Comparison of ENCODE assay signal across 19 cellular contexts in the genomic region with DNA sequence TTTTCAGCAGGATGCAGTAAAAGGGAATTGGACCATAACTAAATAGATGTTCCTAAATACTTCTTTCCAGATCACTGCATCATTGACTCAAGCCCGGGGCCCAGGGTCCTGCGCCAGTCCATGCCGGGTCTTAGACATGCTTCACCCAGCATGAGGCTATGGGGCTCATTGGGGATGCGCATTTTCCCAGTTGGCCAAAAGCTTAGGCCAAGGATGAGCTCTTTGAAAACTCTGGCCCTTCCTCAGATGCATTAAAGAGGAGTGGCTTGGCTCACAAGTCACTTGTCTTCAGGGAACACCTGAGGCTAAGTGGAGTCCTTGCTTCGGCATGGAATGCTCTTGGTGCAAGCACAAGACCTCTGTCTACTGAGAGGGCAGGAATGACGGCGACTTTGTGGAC.
"Had no signal": no experiment of that assay in that cellular context is flagged by ENCODE, and none has a peak within 500 bp of the region (broad histone marks: within the 10 kb centered on the region; RNA-seq: fewer than 3 reads in every experiment).

No MANE protein-coding gene starts in this region.

- H3K36me3 Mint-ChIP-seq: activated naive CD8-positive, alpha-beta T cell treated with anti-CD3 and anti-CD28 coated beads for 36 hours; immature natural killer cell; memory B cell; naive thymus-derived CD8-positive, alpha-beta T cell; stimulated activated effector memory CD8-positive, alpha-beta T cell treated with anti-CD3 and anti-CD28 coated beads, Interleukin-12 subunit alpha, Interleukin-12 subunit beta, amount 100 ng/mL, for 72 hours; type B pancreatic cell had no signal

- H3K9me3 Mint-ChIP-seq: activated B cell treated with CpG ODN at 0.5 μM for 24 hours; activated CD8-positive, alpha-beta T cell treated with anti-CD3 and anti-CD28 coated beads for 36 hours; activated naive CD8-positive, alpha-beta T cell treated with anti-CD3 and anti-CD28 coated beads for 36 hours; activated T-helper 17 cell treated with anti-CD3 and anti-CD28 coated beads, Interleukin-2, amount 50 U/mL, for 72 hours; effector memory CD8-positive, alpha-beta T cell; naive thymus-derived CD8-positive, alpha-beta T cell; stimulated activated effector memory CD8-positive, alpha-beta T cell treated with anti-CD3 and anti-CD28 coated beads, Interleukin-12 subunit alpha, Interleukin-12 subunit beta, amount 100 ng/mL, for 72 hours; type B pancreatic cell had no signal

- H3K27me3 ChIP-seq: testis had no signal

- H3K4me3 Mint-ChIP-seq: activated B cell treated with CpG ODN at 0.5 μM for 24 hours; activated CD8-positive, alpha-beta T cell treated with anti-CD3 and anti-CD28 coated beads for 36 hours; activated naive CD8-positive, alpha-beta T cell treated with anti-CD3 and anti-CD28 coated beads for 36 hours; activated T-helper 17 cell treated with anti-CD3 and anti-CD28 coated beads, Interleukin-2, amount 50 U/mL, for 72 hours; effector memory CD8-positive, alpha-beta T cell; immature natural killer cell; memory B cell; naive thymus-derived CD8-positive, alpha-beta T cell; stimulated activated effector memory CD8-positive, alpha-beta T cell treated with anti-CD3 and anti-CD28 coated beads, Interleukin-12 subunit alpha, Interleukin-12 subunit beta, amount 100 ng/mL, for 72 hours; type B pancreatic cell had no signal

- H3K4me1 ChIP-seq: sigmoid colon, testis had no signal

- DNase-seq: activated B cell treated with CpG ODN at 0.5 μM for 24 hours; activated CD4-positive, alpha-beta T cell treated with anti-CD3 and anti-CD28 coated beads for 4 hours; activated CD8-positive, alpha-beta T cell treated with anti-CD3 and anti-CD28 coated beads for 36 hours; activated naive CD4-positive, alpha-beta T cell; activated naive CD8-positive, alpha-beta T cell treated with anti-CD3 and anti-CD28 coated beads for 36 hours; activated T-cell treated with anti-CD3 and anti-CD28 coated beads, Interleukin-2, amount 50 U/mL, for 1 hour; amniotic stem cell; dermis blood vessel endothelial cell; effector memory CD8-positive, alpha-beta T cell; immature natural killer cell; naive thymus-derived CD8-positive, alpha-beta T cell; sigmoid colon; stimulated activated CD4-positive, alpha-beta T cell treated with anti-CD3 and anti-CD28 coated beads, Interleukin-4, amount 100 ng/mL, for 24 hours; testis had no signal

- H3K4me3 ChIP-seq: hepatocyte, sigmoid colon, testis had no signal

- H3K27ac Mint-ChIP-seq: activated B cell treated with CpG ODN at 0.5 μM for 24 hours; activated CD8-positive, alpha-beta T cell treated with anti-CD3 and anti-CD28 coated beads for 36 hours; activated naive CD8-positive, alpha-beta T cell treated with anti-CD3 and anti-CD28 coated beads for 36 hours; activated T-helper 17 cell treated with anti-CD3 and anti-CD28 coated beads, Interleukin-2, amount 50 U/mL, for 72 hours; effector memory CD8-positive, alpha-beta T cell; immature natural killer cell; memory B cell; naive thymus-derived CD8-positive, alpha-beta T cell; stimulated activated effector memory CD8-positive, alpha-beta T cell treated with anti-CD3 and anti-CD28 coated beads, Interleukin-12 subunit alpha, Interleukin-12 subunit beta, amount 100 ng/mL, for 72 hours; type B pancreatic cell had no signal

- H3K4me1 Mint-ChIP-seq: activated B cell treated with CpG ODN at 0.5 μM for 24 hours; activated naive CD8-positive, alpha-beta T cell treated with anti-CD3 and anti-CD28 coated beads for 36 hours; activated T-helper 17 cell treated with anti-CD3 and anti-CD28 coated beads, Interleukin-2, amount 50 U/mL, for 72 hours; immature natural killer cell; memory B cell; stimulated activated effector memory CD8-positive, alpha-beta T cell treated with anti-CD3 and anti-CD28 coated beads, Interleukin-12 subunit alpha, Interleukin-12 subunit beta, amount 100 ng/mL, for 72 hours had no signal

- H3K9me3 ChIP-seq: sigmoid colon, testis had no signal

- H3K27me3 Mint-ChIP-seq: activated B cell treated with CpG ODN at 0.5 μM for 24 hours, memory B cell had no signal

- H3K36me3 ChIP-seq: sigmoid colon had no signal

- H3K27ac ChIP-seq: hepatocyte, sigmoid colon, testis had no signal

- H3K4me2 ChIP-seq: hepatocyte had no signal
